8 cellular contexts compared by ENCODE assay signal in genomic region chr17:54899721-54900456, GRCh38. TPM values are rescaled to one million over a fixed set of nuclear protein-coding genes. Genes with fewer than 3 reads are reported as not detected.
DNase-seq lines count a peak whose midpoint lies in the region; ATAC-seq and TF ChIP-seq lines count a peak whose summit lies in the region.

No MANE protein-coding gene starts in this region.

- TF ChIP-seq POLR2A in breast epithelium (IDR thresholded peaks at IDR 0.05): no peak

- no peaks in the 10 kb centered on the region for H3K27me3 Mint-ChIP-seq in MCF 10A (ENCODE audit: insufficient read depth, unreplicated experiment)
- H3K27me3 Mint-ChIP-seq in progenitor cell of endocrine pancreas: peaks cover 7% of the 10 kb centered on the region

- no peaks in the 10 kb centered on the region for H3K4me1 ChIP-seq in breast epithelium
- H3K4me1 ChIP-seq in ectodermal cell (ENCODE audit: control insufficient read depth, insufficient read depth, low read length): peaks cover 9% of the 10 kb centered on the region

- 6 to 7% methylated on average over 17 to 18 of the region's 18 CpGs for WGBS in ectodermal cell, 2 experiments

- TF ChIP-seq CTCF in breast epithelium (IDR thresholded peaks at IDR 0.05) (no peak), MCF 10A (IDR thresholded peaks at IDR 0.05; ENCODE audit: unreplicated experiment) (no peak), progenitor cell of endocrine pancreas (IDR thresholded peaks at IDR 0.05; ENCODE audit: unreplicated experiment) (no peak)

- H3K27me3 ChIP-seq in breast epithelium (no peaks in the 10 kb centered on the region), ectodermal cell (ENCODE audit: control insufficient read depth, insufficient read depth, low read length, poor library complexity, severe bottlenecking) (no peaks in the 10 kb centered on the region)

- POLR2A ChIA-PET in MCF 10A (lab: Yijun Ruan, JAX): interaction anchor here (0.7 to 1.0 kb wide), 4 partner anchors 19 to 1355 kb away, joined by 3 read pairs; no protein-coding TSS in a partner anchor

- H3K4me1 Mint-ChIP-seq in MCF 10A (ENCODE audit: insufficient read depth, unreplicated experiment): peaks cover 10% of the 10 kb centered on the region
- H3K4me1 Mint-ChIP-seq in progenitor cell of endocrine pancreas (ENCODE audit: low read depth): peaks cover 20% of the 10 kb centered on the region

- ATAC-seq in HG03159 (IDR thresholded peaks at IDR 0.05; ENCODE audit: unreplicated experiment): no peak
- ATAC-seq in HG03521 (IDR thresholded peaks at IDR 0.05; ENCODE audit: unreplicated experiment): no peak

- H3K9me3 Mint-ChIP-seq in MCF 10A (ENCODE audit: unreplicated experiment) (no peaks in the 10 kb centered on the region), progenitor cell of endocrine pancreas (ENCODE audit: low read depth) (no peaks in the 10 kb centered on the region)

- CTCF ChIA-PET in MCF 10A (lab: Yijun Ruan, JAX): interaction anchor here (0.6 to 1.5 kb wide), 2 partner anchors 14 to 819 kb away, joined by 3 to 5 read pairs; no protein-coding TSS in a partner anchor

- H3K36me3 Mint-ChIP-seq in MCF 10A (ENCODE audit: insufficient read depth, unreplicated experiment) (peaks cover 23% of the 10 kb centered on the region), progenitor cell of endocrine pancreas (ENCODE audit: insufficient read depth) (peaks cover 6% of the 10 kb centered on the region)

- BruUV-seq in MCF 10A (replicated peaks; lab: Mats Ljungman, UMichigan): no TSS peak

- H3K4me3 Mint-ChIP-seq in MCF 10A (ENCODE audit: unreplicated experiment) (no peak overlapping the region), progenitor cell of endocrine pancreas (ENCODE audit: low read depth) (peak overlapping the region; percentile 78)

- H3K4me3 ChIP-seq in breast epithelium (peak overlapping the region; percentile 48 to 73 (median 62)), ectodermal cell (ENCODE audit: insufficient read depth, low read depth, low read length) (peak overlapping the region; percentile 79)

- no peaks in the 10 kb centered on the region for H3K36me3 ChIP-seq in breast epithelium
- no peaks in the 10 kb centered on the region for H3K36me3 ChIP-seq in ectodermal cell (ENCODE audit: control insufficient read depth, insufficient read depth, low read length)

- intact Hi-C loops in breast epithelium (cut with DNase I; ENCODE audit: low total_unique reads): no loop called here
- intact Hi-C loops in MCF 10A (cut with micrococcal nuclease): loop anchor here (10.0 kb wide), 1 partner anchor 1065 kb away; no protein-coding TSS in a partner anchor

- H3K27ac ChIP-seq in breast epithelium (peak overlapping the region; percentile 80 to 81), ectodermal cell (ENCODE audit: insufficient read depth, low read depth, low read length, poor library complexity, severe bottlenecking) (no peak overlapping the region)

- no peak overlapping the region for H3K27ac Mint-ChIP-seq in MCF 10A (ENCODE audit: low read depth, unreplicated experiment)
- H3K27ac Mint-ChIP-seq in progenitor cell of endocrine pancreas: peak overlapping the region; percentile 90

- H3K9me3 ChIP-seq in breast epithelium: no peaks in the 10 kb centered on the region
- no peaks in the 10 kb centered on the region for H3K9me3 ChIP-seq in ectodermal cell (ENCODE audit: control insufficient read depth, low read length)

- DNase-seq in breast epithelium (ENCODE audit: low spot score in 2 of 2) (no peak), MCF 10A (ENCODE audit: unreplicated experiment) (no peak), NCI-H345 (lab: John Stamatoyannopoulos, UW) (peak; percentile 46), progenitor cell of endocrine pancreas (ENCODE audit: low spot score, unreplicated experiment) (no peak), UCSD-AML1 (lab: John Stamatoyannopoulos, UW; ENCODE audit: unreplicated experiment) (no peak)

RNA-seq across cellular contexts. Expression of gene TOM1L1, which starts 0.8 kb away (rescaled TPM):
- total RNA-seq in breast epithelium (10 to 100 TPM; 18.4 to 72.2 (median 47.2) TPM), MCF 10A (2022) (123 and 157 TPM in 2 replicates), progenitor cell of endocrine pancreas (83.1 and 91.2 TPM in 2 replicates)
- 72.2 TPM for polyA plus RNA-seq in ectodermal cell (2013, experiment 1 of 4)
- 79.6 TPM for polyA plus RNA-seq in ectodermal cell (2013, experiment 2 of 4)
- 57.1 TPM for polyA plus RNA-seq in ectodermal cell (2013, experiment 3 of 4)
- polyA plus RNA-seq in ectodermal cell (2013, experiment 4 of 4): 62.9 TPM
